In genomic region chrX:148885203-148885602, GRCh38 we compare ENCODE assay signal across 25 cellular contexts.
DNase-seq lines count a peak whose midpoint lies in the region; ATAC-seq and TF ChIP-seq lines count a peak whose summit lies in the region.
"Had no signal": no experiment of that assay in that cellular context is flagged by ENCODE, and none has a peak within 500 bp of the region (broad histone marks: within the 10 kb centered on the region; RNA-seq: fewer than 3 reads in every experiment).

No MANE protein-coding gene starts in this region.

- peak; percentile 1 for TF ChIP-seq CTCF in choroid plexus epithelial cell (conservative IDR thresholded peaks at IDR 0.05; ENCODE audit: low read depth, low read length)

- POLR2A ChIA-PET in activated CD4-positive, alpha-beta memory T cell treated with anti-CD3 and anti-CD28 coated beads for 36 hours (lab: Charles Lee): no interaction called here

- H3K9me3 Mint-ChIP-seq in activated CD4-positive, alpha-beta memory T cell treated with anti-CD3 and anti-CD28 coated beads for 36 hours: no peaks in the 10 kb centered on the region
- H3K9me3 Mint-ChIP-seq: CD4-positive, alpha-beta T cell; T-cell had no signal

- H3K4me3 ChIP-seq in choroid plexus epithelial cell (ENCODE audit: low read depth, low read length): no peak overlapping the region
- H3K4me3 ChIP-seq: BLaER1 had no signal

- in situ Hi-C loops in SK-MEL-5 (cut with HindIII; ENCODE audit: low pct_unique_long_range_greater_than_20kb, low sequenced_read_pairs): no loop called here

- H3K27ac Mint-ChIP-seq in activated CD4-positive, alpha-beta memory T cell treated with anti-CD3 and anti-CD28 coated beads for 36 hours: no peak overlapping the region
- H3K27ac Mint-ChIP-seq: CD4-positive, alpha-beta T cell; H9; T-cell had no signal

- no peaks in the 10 kb centered on the region for H3K27me3 Mint-ChIP-seq in activated CD4-positive, alpha-beta memory T cell treated with anti-CD3 and anti-CD28 coated beads for 36 hours
- H3K27me3 Mint-ChIP-seq: CD4-positive, alpha-beta T cell had no signal

- DNase-seq in DMS53 (lab: John Stamatoyannopoulos, UW): peak; percentile 2
- no peak for DNase-seq in DMS53 treated with DMSO at 0.1 percent for 48 hours (lab: John Stamatoyannopoulos, UW; ENCODE audit: unreplicated experiment)
- DNase-seq in SK-MEL-5 (ENCODE audit: low read depth, low spot score): peak; percentile 1
- no peak for DNase-seq in choroid plexus epithelial cell (ENCODE audit: low read depth)
- DNase-seq in HCEC 1CT: no peak
- no peak for DNase-seq in NCI-H1092 treated with DMSO at 0.1 percent for 48 hours (lab: John Stamatoyannopoulos, UW)
- DNase-seq in activated CD4-positive, alpha-beta memory T cell treated with anti-CD3 and anti-CD28 coated beads for 36 hours: no peak
- DNase-seq: ACHN; CD4-positive, alpha-beta T cell; COR-L47; DND-41; H9; KBM-7; MM.1S; NCI-H1048; NCI-H1436 treated with DMSO at 0.1 percent for 48 hours; NCI-H1930; NCI-H226; NCI-H510A treated with DMSO at 0.1 percent for 48 hours; NCI-H774; SHP77; T-cell had no signal

- CTCF ChIA-PET in activated CD4-positive, alpha-beta memory T cell treated with anti-CD3 and anti-CD28 coated beads for 36 hours (lab: Charles Lee): no interaction called here

- ATAC-seq in HG02870 (IDR thresholded peaks at IDR 0.05; ENCODE audit: unreplicated experiment): no peak
- ATAC-seq: SK-N-SH treated with all-trans-retinoic acid at 6 μM for 48 hours, T-cell had no signal

- intact Hi-C loops in activated CD4-positive, alpha-beta memory T cell treated with anti-CD3 and anti-CD28 coated beads for 36 hours (cut with micrococcal nuclease): no loop called here

- H3K4me1 Mint-ChIP-seq in activated CD4-positive, alpha-beta memory T cell treated with anti-CD3 and anti-CD28 coated beads for 36 hours (ENCODE audit: low read depth): no peaks in the 10 kb centered on the region
- H3K4me1 Mint-ChIP-seq: T-cell had no signal

- H3K4me3 Mint-ChIP-seq in activated CD4-positive, alpha-beta memory T cell treated with anti-CD3 and anti-CD28 coated beads for 36 hours: no peak overlapping the region
- H3K4me3 Mint-ChIP-seq: CD4-positive, alpha-beta T cell; H9; T-cell had no signal

- no peaks in the 10 kb centered on the region for H3K36me3 Mint-ChIP-seq in activated CD4-positive, alpha-beta memory T cell treated with anti-CD3 and anti-CD28 coated beads for 36 hours
- H3K36me3 Mint-ChIP-seq: T-cell had no signal

Comparison
In these comparisons a context has a peak if more than half of its experiments do, and no peak if none do; other contexts are left out.
1. DNase-seq: peak in DMS53 (single experiment) and SK-MEL-5 (single experiment); none in DMS53 treated with DMSO at 0.1 percent for 48 hours (single experiment), choroid plexus epithelial cell (single experiment), HCEC 1CT (single experiment), NCI-H1092 treated with DMSO at 0.1 percent for 48 hours (single experiment) and activated CD4-positive, alpha-beta memory T cell treated with anti-CD3 and anti-CD28 coated beads for 36 hours (single experiment).